1 cellular context compared by ENCODE assay signal in genomic region chr1:66925944-66926343, GRCh38.
TF ChIP-seq lines count a peak whose summit lies in the region.

No MANE protein-coding gene starts in this region.

TF ChIP-seq in SK-N-SH treated with all-trans-retinoic acid at 6 μM for 48 hours, 23 proteins besides CTCF, POLR2A, EP300 and RAD21 (continued from another document):
- TF ChIP-seq, protein P1, sequence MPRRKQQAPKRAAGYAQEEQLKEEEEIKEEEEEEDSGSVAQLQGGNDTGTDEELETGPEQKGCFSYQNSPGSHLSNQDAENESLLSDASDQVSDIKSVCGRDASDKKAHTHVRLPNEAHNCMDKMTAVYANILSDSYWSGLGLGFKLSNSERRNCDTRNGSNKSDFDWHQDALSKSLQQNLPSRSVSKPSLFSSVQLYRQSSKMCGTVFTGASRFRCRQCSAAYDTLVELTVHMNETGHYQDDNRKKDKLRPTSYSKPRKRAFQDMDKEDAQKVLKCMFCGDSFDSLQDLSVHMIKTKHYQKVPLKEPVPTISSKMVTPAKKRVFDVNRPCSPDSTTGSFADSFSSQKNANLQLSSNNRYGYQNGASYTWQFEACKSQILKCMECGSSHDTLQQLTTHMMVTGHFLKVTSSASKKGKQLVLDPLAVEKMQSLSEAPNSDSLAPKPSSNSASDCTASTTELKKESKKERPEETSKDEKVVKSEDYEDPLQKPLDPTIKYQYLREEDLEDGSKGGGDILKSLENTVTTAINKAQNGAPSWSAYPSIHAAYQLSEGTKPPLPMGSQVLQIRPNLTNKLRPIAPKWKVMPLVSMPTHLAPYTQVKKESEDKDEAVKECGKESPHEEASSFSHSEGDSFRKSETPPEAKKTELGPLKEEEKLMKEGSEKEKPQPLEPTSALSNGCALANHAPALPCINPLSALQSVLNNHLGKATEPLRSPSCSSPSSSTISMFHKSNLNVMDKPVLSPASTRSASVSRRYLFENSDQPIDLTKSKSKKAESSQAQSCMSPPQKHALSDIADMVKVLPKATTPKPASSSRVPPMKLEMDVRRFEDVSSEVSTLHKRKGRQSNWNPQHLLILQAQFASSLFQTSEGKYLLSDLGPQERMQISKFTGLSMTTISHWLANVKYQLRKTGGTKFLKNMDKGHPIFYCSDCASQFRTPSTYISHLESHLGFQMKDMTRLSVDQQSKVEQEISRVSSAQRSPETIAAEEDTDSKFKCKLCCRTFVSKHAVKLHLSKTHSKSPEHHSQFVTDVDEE (CRISPR knock-in tag; IDR thresholded peaks at IDR 0.05) = no peak
- TF ChIP-seq TCF4 (CRISPR knock-in tag; IDR thresholded peaks at IDR 0.05; ENCODE audit: borderline replicate concordance) (no peak), OSR1 (CRISPR knock-in tag; IDR thresholded peaks at IDR 0.05) (no peak), ARNTL (CRISPR knock-in tag; IDR thresholded peaks at IDR 0.05; ENCODE audit: borderline replicate concordance, low read depth) (no peak), ZC3H10 (CRISPR knock-in tag; IDR thresholded peaks at IDR 0.05) (no peak), CREB5 (CRISPR knock-in tag; IDR thresholded peaks at IDR 0.05; ENCODE audit: low read depth) (no peak), ISL1 (CRISPR knock-in tag; IDR thresholded peaks at IDR 0.05) (no peak), ZNF8 (CRISPR knock-in tag; IDR thresholded peaks at IDR 0.05) (no peak), BACH2 (CRISPR knock-in tag; IDR thresholded peaks at IDR 0.05; ENCODE audit: borderline replicate concordance) (no peak), ESRRG (CRISPR knock-in tag; IDR thresholded peaks at IDR 0.05) (no peak), PPARA (CRISPR knock-in tag; IDR thresholded peaks at IDR 0.05; ENCODE audit: borderline replicate concordance) (no peak), CSDC2 (CRISPR knock-in tag; IDR thresholded peaks at IDR 0.05) (no peak), ZFP30 (CRISPR knock-in tag; IDR thresholded peaks at IDR 0.05) (no peak), GLIS3 (CRISPR knock-in tag; IDR thresholded peaks at IDR 0.05) (no peak), RARB (CRISPR knock-in tag; IDR thresholded peaks at IDR 0.05) (no peak)
- TF ChIP-seq, protein P2, sequence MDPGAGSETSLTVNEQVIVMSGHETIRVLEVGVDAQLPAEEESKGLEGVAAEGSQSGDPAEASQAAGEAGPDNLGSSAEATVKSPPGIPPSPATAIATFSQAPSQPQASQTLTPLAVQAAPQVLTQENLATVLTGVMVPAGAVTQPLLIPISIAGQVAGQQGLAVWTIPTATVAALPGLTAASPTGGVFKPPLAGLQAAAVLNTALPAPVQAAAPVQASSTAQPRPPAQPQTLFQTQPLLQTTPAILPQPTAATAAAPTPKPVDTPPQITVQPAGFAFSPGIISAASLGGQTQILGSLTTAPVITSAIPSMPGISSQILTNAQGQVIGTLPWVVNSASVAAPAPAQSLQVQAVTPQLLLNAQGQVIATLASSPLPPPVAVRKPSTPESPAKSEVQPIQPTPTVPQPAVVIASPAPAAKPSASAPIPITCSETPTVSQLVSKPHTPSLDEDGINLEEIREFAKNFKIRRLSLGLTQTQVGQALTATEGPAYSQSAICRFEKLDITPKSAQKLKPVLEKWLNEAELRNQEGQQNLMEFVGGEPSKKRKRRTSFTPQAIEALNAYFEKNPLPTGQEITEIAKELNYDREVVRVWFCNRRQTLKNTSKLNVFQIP (CRISPR knock-in tag; IDR thresholded peaks at IDR 0.05; ENCODE audit: borderline replicate concordance, low read depth) = no peak
